Comparison of ENCODE assay signal across 3 cellular contexts in genomic region chr20:18237682-18238081, GRCh38.
"Had no signal": no experiment of that assay in that cellular context is flagged by ENCODE, and none has a peak within 500 bp of the region (broad histone marks: within the 10 kb centered on the region; RNA-seq: fewer than 3 reads in every experiment).

No MANE protein-coding gene starts in this region.

- H3K4me3 ChIP-seq: GM12878 had no signal

- ATAC-seq: GM12878 had no signal

- DNase-seq: GDM1, GF-D8 had no signal
